22 cellular contexts compared by ENCODE assay signal in genomic region chr20:4836473-4836872, GRCh38.
"Had no signal": no experiment of that assay in that cellular context is flagged by ENCODE, and none has a peak within 500 bp of the region (broad histone marks: within the 10 kb centered on the region; RNA-seq: fewer than 3 reads in every experiment).

No MANE protein-coding gene starts in this region.

- H3K27me3 ChIP-seq: spleen, testis, tibial artery, upper lobe of left lung had no signal

- H3K4me1 ChIP-seq: prostate gland, upper lobe of left lung had no signal

- H3K4me3 ChIP-seq: prostate gland, skin epidermis, spleen, testis, tibial artery, upper lobe of left lung had no signal

- DNase-seq: cerebellar nuclear complex; cortex of kidney; effector memory CD8-positive, alpha-beta T cell; erythroblast; esophagus squamous epithelium; foreskin melanocyte; glutamatergic neuron; immature natural killer cell; kidney glomerular epithelial cell; mesenchymal stem cell; midbrain; naive thymus-derived CD4-positive, alpha-beta T cell; nephron progenitor cell; spleen; stimulated activated CD4-positive, alpha-beta T cell treated with anti-CD3 and anti-CD28 coated beads, Interleukin-4, amount 100 ng/mL, for 4 hours; stimulated activated naive CD4-positive, alpha-beta T cell; stimulated activated naive CD8-positive, alpha-beta T cell treated with anti-CD3 and anti-CD28 coated beads, Interleukin-15, amount 100 ng/mL, for 72 hours; upper lobe of left lung had no signal

- H3K36me3 ChIP-seq: esophagus squamous epithelium, prostate gland, spleen, tibial artery, upper lobe of left lung had no signal

- ATAC-seq: effector memory CD8-positive, alpha-beta T cell; naive thymus-derived CD4-positive, alpha-beta T cell; stimulated activated naive CD8-positive, alpha-beta T cell treated with anti-CD3 and anti-CD28 coated beads, Interleukin-15, amount 100 ng/mL, for 72 hours had no signal

- H3K27ac ChIP-seq: prostate gland had no signal

- H3K9me3 ChIP-seq: esophagus squamous epithelium, prostate gland, testis, tibial artery, upper lobe of left lung had no signal
